In the genomic region with DNA sequence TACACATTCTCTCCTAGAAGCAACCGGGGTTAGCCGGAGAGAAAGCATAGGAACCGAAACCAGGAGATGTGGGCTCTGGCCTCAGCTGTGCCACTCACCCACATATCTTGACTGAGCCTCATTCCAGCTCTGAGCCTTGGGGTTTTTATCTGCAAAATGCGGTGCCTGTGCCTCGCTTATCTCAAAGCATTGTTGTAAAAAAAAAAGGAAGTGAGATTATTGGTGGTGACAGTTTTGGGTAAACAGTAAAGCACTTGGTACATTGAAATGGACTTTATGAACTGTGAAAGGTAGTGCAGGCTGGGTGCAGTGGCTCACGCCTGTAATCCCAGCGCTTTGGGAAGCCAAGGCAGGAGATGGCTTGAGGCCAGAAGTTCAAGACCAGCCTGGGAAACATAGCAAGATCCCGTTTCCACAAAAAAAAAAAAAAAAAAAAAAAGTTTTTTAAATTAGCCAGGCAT, we compare ENCODE assay signal across 8 cellular contexts. TPM values are rescaled to one million over a fixed set of nuclear protein-coding genes. Genes with fewer than 3 reads are reported as not detected.
A peak's percentile ranks its signal among the peaks of the same experiment; 100 is the strongest.
DNase-seq lines count a peak whose midpoint lies in the region; ATAC-seq and TF ChIP-seq lines count a peak whose summit lies in the region.

No MANE protein-coding gene starts in this region.

- no TSS peak for BruUV-seq in MCF 10A (replicated peaks; lab: Mats Ljungman, UMichigan)

- H3K36me3 Mint-ChIP-seq in MCF 10A (ENCODE audit: insufficient read depth, unreplicated experiment) = no peaks in the 10 kb centered on the region

- CTCF ChIA-PET in MCF 10A (lab: Yijun Ruan, JAX) = interaction anchor here (0.6 kb wide), 1 partner anchor 19 kb away, joined by 4 read pairs; no protein-coding TSS in a partner anchor

- no peaks in the 10 kb centered on the region for H3K36me3 ChIP-seq in SK-N-MC (ENCODE audit: insufficient read depth, low read length)

- no peak overlapping the region for H3K4me3 Mint-ChIP-seq in MCF 10A (ENCODE audit: unreplicated experiment)

- H3K9ac ChIP-seq in SK-N-MC (ENCODE audit: insufficient read length) = peak overlapping the region; percentile 32

- TF ChIP-seq CTCF in fibroblast of pulmonary artery (IDR thresholded peaks at IDR 0.05; ENCODE audit: low read length, missing control alignments) = no peak
- no peak for TF ChIP-seq CTCF in MCF 10A (IDR thresholded peaks at IDR 0.05; ENCODE audit: unreplicated experiment)

- H3K9me3 Mint-ChIP-seq in MCF 10A (ENCODE audit: unreplicated experiment) = no peaks in the 10 kb centered on the region

- H3K4me3 ChIP-seq in SK-N-MC (no peak overlapping the region), fibroblast of pulmonary artery (replicated peaks; ENCODE audit: low read depth, low read length) (peak overlapping the region; percentile 14)

- H3K27ac ChIP-seq in SK-N-MC = peak overlapping the region; percentile 81

- H3K27me3 Mint-ChIP-seq in MCF 10A (ENCODE audit: insufficient read depth, unreplicated experiment) = no peaks in the 10 kb centered on the region

- no peak overlapping the region for H3K27ac Mint-ChIP-seq in MCF 10A (ENCODE audit: low read depth, unreplicated experiment)

- H3K9me3 ChIP-seq in SK-N-MC (ENCODE audit: low read depth, low read length) = no peaks in the 10 kb centered on the region

- intact Hi-C loops in MCF 10A (cut with micrococcal nuclease) = no loop called here

- ATAC-seq in HG03025 (IDR thresholded peaks at IDR 0.05; ENCODE audit: low FRiP score, unreplicated experiment) = peak; percentile 47

- peak; percentile 28 to 30 (median 28) for DNase-seq in stimulated activated CD4-positive, alpha-beta T cell treated with anti-CD3 and anti-CD28 coated beads, Interleukin-12 subunit alpha, Interleukin-12 subunit beta, amount 100 ng/mL, for 48 hours (ENCODE audit: low read depth in 2 of 3, low spot score in 1 of 3)
- DNase-seq in stimulated activated CD4-positive, alpha-beta T cell treated with anti-CD3 and anti-CD28 coated beads, Interleukin-12 subunit alpha, Interleukin-12 subunit beta, amount 100 ng/mL, for 4 hours = no peak
- DNase-seq in SK-N-MC (ENCODE audit: low read depth, low spot score) (no peak), fibroblast of pulmonary artery (ENCODE audit: low read depth) (peak; percentile 69), SHP77 treated with DMSO at 0.1 percent for 48 hours (lab: John Stamatoyannopoulos, UW) (no peak), MCF 10A (ENCODE audit: unreplicated experiment) (no peak)
- DNase-seq in stimulated activated CD4-positive, alpha-beta T cell treated with anti-CD3 and anti-CD28 coated beads, TNF-alpha, amount 100 ng/mL, for 48 hours (ENCODE audit: low read depth in 3 of 3) = peak in 2 of 3 donors; percentile 15 to 17

- POLR2A ChIA-PET in MCF 10A (lab: Yijun Ruan, JAX) = interaction anchor here (1.0 kb wide), 1 partner anchor 10 kb away, joined by 4 read pairs; no protein-coding TSS in a partner anchor

- peaks cover 6% of the 10 kb centered on the region for H3K4me1 Mint-ChIP-seq in MCF 10A (ENCODE audit: insufficient read depth, unreplicated experiment)

RNA-seq across cellular contexts. Expression of gene PTAFR, which starts 3.8 kb away (rescaled TPM):
- 1.6 and 1.8 TPM in 2 replicates for total RNA-seq in MCF 10A (2022)

Comparison
In these comparisons a context has a peak if more than half of its experiments do, and no peak if none do; other contexts are left out.
1. DNase-seq: peak in stimulated activated CD4-positive, alpha-beta T cell treated with anti-CD3 and anti-CD28 coated beads, Interleukin-12 subunit alpha, Interleukin-12 subunit beta, amount 100 ng/mL, for 48 hours (3 of 3), fibroblast of pulmonary artery (single experiment) and stimulated activated CD4-positive, alpha-beta T cell treated with anti-CD3 and anti-CD28 coated beads, TNF-alpha, amount 100 ng/mL, for 48 hours (2 of 3); none in stimulated activated CD4-positive, alpha-beta T cell treated with anti-CD3 and anti-CD28 coated beads, Interleukin-12 subunit alpha, Interleukin-12 subunit beta, amount 100 ng/mL, for 4 hours (single experiment), SK-N-MC (single experiment), SHP77 treated with DMSO at 0.1 percent for 48 hours (single experiment) and MCF 10A (single experiment).